ENCODE assay signal across 8 cellular contexts in genomic region chr7:36391436-36392198, GRCh38. TPM values are rescaled to one million over a fixed set of nuclear protein-coding genes. Genes with fewer than 3 reads are reported as not detected.
A peak's percentile ranks its signal among the peaks of the same experiment; 100 is the strongest.
DNase-seq lines count a peak whose midpoint lies in the region; ATAC-seq lines count a peak whose summit lies in the region.

No MANE protein-coding gene starts in this region.

- no peaks in the 10 kb centered on the region for H3K27me3 ChIP-seq in H7 (ENCODE audit: control insufficient read depth, insufficient read depth, low read length)

- H3K27ac ChIP-seq in epithelial cell of prostate, result peak overlapping the region; percentile 74

- H3K36me3 ChIP-seq in H7 (replicated peaks; ENCODE audit: control insufficient read depth, insufficient read depth, low read length), result peaks cover 2% of the 10 kb centered on the region

- no peak overlapping the region for H3K4me3 ChIP-seq in H7 (ENCODE audit: insufficient read depth, low read depth, low read length)

- DNase-seq in stimulated activated CD4-positive, alpha-beta T cell treated with anti-CD3 and anti-CD28 coated beads, Interleukin-1b, Interleukin-23, amount 100 ng/mL, for 48 hours, result peak; percentile 10
- DNase-seq in stimulated activated CD4-positive, alpha-beta T cell treated with anti-CD3 and anti-CD28 coated beads, Interleukin-15, amount 100 ng/mL, for 24 hours, result no peak
- DNase-seq in NCI-H748 treated with DMSO at 0.1 percent for 48 hours (lab: John Stamatoyannopoulos, UW) (peak; percentile 27), epithelial cell of prostate (ENCODE audit: low read depth, low spot score) (no peak), NCI-H1048 (lab: John Stamatoyannopoulos, UW) (no peak), DMS153 (lab: John Stamatoyannopoulos, UW) (no peak), H7 (no peak)

- peak; percentile 42 for ATAC-seq in HG02798 (IDR thresholded peaks at IDR 0.05; ENCODE audit: poor library complexity, unreplicated experiment)

RNA-seq across cellular contexts. Expression of gene ANLN, which starts 2.0 kb away (rescaled TPM):
- 97.8 and 104 TPM in 2 replicates for total RNA-seq in H7 (2014; rRNA removed; shearing (Covaris generic))

Comparison
In these comparisons a context has a peak if more than half of its experiments do, and no peak if none do; other contexts are left out.
1. DNase-seq: peak in stimulated activated CD4-positive, alpha-beta T cell treated with anti-CD3 and anti-CD28 coated beads, Interleukin-1b, Interleukin-23, amount 100 ng/mL, for 48 hours (single experiment) and NCI-H748 treated with DMSO at 0.1 percent for 48 hours (single experiment); none in stimulated activated CD4-positive, alpha-beta T cell treated with anti-CD3 and anti-CD28 coated beads, Interleukin-15, amount 100 ng/mL, for 24 hours (single experiment), epithelial cell of prostate (single experiment), NCI-H1048 (single experiment), DMS153 (single experiment) and H7 (single experiment).